ENCODE assay signal across 1 cellular context in the genomic region with DNA sequence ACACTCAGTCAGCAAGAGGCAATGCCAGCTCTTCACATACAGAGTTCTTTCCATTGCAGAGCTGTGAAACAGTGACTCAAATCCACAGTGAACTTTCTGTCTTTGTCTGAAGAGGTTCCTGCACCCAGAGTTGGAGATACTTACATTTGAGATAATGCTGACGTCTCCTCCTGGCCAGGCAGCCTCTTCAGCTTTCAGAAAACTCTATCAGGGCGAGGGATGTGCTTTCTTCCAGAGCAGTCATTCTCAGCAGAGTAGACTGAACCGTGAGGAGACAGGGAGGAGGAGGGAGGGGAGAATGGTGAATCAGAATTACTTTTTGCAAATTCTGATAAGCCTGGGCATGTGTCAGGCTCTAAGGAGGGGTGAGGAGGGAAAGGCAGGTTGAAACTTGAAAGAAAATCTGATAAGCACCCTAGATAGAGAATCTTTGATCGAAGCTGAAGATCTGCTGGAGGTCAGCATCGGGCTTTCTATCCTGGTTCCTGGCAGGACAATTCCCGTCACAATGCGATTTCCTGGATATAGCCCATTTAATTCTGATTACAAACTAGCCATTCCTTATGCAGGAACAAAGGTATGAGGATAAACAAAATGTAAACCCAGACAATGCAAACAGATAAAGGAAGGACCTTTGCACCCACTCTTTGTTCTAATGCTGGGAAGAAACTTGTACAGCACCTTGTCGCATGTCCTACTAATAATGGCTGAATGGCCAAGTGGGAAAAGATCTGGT.
A peak's percentile ranks its signal among the peaks of the same experiment; 100 is the strongest.
TF ChIP-seq lines count a peak whose summit lies in the region.

No MANE protein-coding gene starts in this region.

TF ChIP-seq in HEK293, 187 proteins besides CTCF, POLR2A, EP300 and RAD21 (continued from another document):
- TF ChIP-seq, protein P1, sequence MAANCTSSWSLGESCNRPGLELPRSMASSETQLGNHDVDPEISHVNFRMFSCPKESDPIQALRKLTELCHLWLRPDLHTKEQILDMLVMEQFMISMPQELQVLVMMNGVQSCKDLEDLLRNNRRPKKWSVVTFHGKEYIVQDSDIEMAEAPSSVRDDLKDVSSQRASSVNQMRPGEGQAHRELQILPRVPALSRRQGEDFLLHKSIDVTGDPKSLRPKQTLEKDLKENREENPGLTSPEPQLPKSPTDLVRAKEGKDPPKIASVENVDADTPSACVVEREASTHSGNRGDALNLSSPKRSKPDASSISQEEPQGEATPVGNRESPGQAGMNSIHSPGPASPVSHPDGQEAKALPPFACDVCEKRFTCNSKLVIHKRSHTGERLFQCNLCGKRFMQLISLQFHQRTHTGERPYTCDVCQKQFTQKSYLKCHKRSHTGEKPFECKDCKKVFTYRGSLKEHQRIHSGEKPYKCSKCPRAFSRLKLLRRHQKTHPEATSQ (tag by site-specific recombination; IDR thresholded peaks at IDR 0.05), result no peak
- TF ChIP-seq, protein P2, sequence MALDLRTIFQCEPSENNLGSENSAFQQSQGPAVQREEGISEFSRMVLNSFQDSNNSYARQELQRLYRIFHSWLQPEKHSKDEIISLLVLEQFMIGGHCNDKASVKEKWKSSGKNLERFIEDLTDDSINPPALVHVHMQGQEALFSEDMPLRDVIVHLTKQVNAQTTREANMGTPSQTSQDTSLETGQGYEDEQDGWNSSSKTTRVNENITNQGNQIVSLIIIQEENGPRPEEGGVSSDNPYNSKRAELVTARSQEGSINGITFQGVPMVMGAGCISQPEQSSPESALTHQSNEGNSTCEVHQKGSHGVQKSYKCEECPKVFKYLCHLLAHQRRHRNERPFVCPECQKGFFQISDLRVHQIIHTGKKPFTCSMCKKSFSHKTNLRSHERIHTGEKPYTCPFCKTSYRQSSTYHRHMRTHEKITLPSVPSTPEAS (tag by site-specific recombination; IDR thresholded peaks at IDR 0.05), result no peak
- TF ChIP-seq ZNF433 (tag by site-specific recombination; IDR thresholded peaks at IDR 0.05; ENCODE audit: low read depth), result no peak
- TF ChIP-seq ZNF501 (tag by site-specific recombination; IDR thresholded peaks at IDR 0.05), result no peak
- no peak for TF ChIP-seq GLI2 (tag by site-specific recombination; IDR thresholded peaks at IDR 0.05; ENCODE audit: borderline replicate concordance, low read depth)
- TF ChIP-seq, protein P3, sequence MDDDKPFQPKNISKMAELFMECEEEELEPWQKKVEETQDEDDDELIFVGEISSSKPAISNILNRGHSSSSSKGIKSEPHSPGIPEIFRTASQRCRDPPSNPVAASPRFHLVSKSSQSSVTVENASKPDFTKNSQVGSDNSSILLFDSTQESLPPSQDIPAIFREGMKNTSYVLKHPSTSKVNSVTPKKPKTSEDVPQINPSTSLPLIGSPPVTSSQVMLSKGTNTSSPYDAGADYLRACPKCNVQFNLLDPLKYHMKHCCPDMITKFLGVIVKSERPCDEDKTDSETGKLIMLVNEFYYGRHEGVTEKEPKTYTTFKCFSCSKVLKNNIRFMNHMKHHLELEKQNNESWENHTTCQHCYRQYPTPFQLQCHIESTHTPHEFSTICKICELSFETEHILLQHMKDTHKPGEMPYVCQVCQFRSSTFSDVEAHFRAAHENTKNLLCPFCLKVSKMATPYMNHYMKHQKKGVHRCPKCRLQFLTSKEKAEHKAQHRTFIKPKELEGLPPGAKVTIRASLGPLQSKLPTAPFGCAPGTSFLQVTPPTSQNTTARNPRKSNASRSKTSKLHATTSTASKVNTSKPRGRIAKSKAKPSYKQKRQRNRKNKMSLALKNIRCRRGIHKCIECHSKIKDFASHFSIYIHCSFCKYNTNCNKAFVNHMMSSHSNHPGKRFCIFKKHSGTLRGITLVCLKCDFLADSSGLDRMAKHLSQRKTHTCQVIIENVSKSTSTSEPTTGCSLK (tag by site-specific recombination; IDR thresholded peaks at IDR 0.05), result no peak
- TF ChIP-seq, protein P4, sequence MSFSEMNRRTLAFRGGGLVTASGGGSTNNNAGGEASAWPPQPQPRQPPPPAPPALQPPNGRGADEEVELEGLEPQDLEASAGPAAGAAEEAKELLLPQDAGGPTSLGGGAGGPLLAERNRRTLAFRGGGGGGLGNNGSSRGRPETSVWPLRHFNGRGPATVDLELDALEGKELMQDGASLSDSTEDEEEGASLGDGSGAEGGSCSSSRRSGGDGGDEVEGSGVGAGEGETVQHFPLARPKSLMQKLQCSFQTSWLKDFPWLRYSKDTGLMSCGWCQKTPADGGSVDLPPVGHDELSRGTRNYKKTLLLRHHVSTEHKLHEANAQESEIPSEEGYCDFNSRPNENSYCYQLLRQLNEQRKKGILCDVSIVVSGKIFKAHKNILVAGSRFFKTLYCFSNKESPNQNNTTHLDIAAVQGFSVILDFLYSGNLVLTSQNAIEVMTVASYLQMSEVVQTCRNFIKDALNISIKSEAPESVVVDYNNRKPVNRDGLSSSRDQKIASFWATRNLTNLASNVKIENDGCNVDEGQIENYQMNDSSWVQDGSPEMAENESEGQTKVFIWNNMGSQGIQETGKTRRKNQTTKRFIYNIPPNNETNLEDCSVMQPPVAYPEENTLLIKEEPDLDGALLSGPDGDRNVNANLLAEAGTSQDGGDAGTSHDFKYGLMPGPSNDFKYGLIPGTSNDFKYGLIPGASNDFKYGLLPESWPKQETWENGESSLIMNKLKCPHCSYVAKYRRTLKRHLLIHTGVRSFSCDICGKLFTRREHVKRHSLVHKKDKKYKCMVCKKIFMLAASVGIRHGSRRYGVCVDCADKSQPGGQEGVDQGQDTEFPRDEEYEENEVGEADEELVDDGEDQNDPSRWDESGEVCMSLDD (tag by site-specific recombination; IDR thresholded peaks at IDR 0.05), result no peak
- TF ChIP-seq ZNF366 (tag by site-specific recombination; conservative IDR thresholded peaks at IDR 0.05), result 0 out of 2 replicates have a peak, but pooled peaks have one; percentile 50
- TF ChIP-seq, protein P5, sequence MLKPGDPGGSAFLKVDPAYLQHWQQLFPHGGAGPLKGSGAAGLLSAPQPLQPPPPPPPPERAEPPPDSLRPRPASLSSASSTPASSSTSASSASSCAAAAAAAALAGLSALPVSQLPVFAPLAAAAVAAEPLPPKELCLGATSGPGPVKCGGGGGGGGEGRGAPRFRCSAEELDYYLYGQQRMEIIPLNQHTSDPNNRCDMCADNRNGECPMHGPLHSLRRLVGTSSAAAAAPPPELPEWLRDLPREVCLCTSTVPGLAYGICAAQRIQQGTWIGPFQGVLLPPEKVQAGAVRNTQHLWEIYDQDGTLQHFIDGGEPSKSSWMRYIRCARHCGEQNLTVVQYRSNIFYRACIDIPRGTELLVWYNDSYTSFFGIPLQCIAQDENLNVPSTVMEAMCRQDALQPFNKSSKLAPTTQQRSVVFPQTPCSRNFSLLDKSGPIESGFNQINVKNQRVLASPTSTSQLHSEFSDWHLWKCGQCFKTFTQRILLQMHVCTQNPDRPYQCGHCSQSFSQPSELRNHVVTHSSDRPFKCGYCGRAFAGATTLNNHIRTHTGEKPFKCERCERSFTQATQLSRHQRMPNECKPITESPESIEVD (tag by site-specific recombination; IDR thresholded peaks at IDR 0.05), result no peak
- no peak for TF ChIP-seq ZNF837 (tag by site-specific recombination; IDR thresholded peaks at IDR 0.05)
- TF ChIP-seq, protein P6, sequence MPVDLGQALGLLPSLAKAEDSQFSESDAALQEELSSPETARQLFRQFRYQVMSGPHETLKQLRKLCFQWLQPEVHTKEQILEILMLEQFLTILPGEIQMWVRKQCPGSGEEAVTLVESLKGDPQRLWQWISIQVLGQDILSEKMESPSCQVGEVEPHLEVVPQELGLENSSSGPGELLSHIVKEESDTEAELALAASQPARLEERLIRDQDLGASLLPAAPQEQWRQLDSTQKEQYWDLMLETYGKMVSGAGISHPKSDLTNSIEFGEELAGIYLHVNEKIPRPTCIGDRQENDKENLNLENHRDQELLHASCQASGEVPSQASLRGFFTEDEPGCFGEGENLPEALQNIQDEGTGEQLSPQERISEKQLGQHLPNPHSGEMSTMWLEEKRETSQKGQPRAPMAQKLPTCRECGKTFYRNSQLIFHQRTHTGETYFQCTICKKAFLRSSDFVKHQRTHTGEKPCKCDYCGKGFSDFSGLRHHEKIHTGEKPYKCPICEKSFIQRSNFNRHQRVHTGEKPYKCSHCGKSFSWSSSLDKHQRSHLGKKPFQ (tag by site-specific recombination; IDR thresholded peaks at IDR 0.05), result no peak
- peak; percentile 74 for TF ChIP-seq ZBTB20 (tag by site-specific recombination; IDR thresholded peaks at IDR 0.05)
- TF ChIP-seq, protein P7, sequence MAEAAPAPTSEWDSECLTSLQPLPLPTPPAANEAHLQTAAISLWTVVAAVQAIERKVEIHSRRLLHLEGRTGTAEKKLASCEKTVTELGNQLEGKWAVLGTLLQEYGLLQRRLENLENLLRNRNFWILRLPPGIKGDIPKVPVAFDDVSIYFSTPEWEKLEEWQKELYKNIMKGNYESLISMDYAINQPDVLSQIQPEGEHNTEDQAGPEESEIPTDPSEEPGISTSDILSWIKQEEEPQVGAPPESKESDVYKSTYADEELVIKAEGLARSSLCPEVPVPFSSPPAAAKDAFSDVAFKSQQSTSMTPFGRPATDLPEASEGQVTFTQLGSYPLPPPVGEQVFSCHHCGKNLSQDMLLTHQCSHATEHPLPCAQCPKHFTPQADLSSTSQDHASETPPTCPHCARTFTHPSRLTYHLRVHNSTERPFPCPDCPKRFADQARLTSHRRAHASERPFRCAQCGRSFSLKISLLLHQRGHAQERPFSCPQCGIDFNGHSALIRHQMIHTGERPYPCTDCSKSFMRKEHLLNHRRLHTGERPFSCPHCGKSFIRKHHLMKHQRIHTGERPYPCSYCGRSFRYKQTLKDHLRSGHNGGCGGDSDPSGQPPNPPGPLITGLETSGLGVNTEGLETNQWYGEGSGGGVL (tag by site-specific recombination; IDR thresholded peaks at IDR 0.05), result 0 out of 2 replicates have a peak, but pooled peaks have one; percentile 7
- TF ChIP-seq KLF8 (tag by site-specific recombination; IDR thresholded peaks at IDR 0.05), result no peak
- 0 out of 2 replicates have a peak, but pooled peaks have one; percentile 12 for TF ChIP-seq WT1 (tag by site-specific recombination; IDR thresholded peaks at IDR 0.05)
- TF ChIP-seq ZNF274 (IDR thresholded peaks at IDR 0.05; ENCODE audit: low read length), result no peak
- no peak for TF ChIP-seq ZNF274 (tag by site-specific recombination; IDR thresholded peaks at IDR 0.05; ENCODE audit: borderline replicate concordance)
